In genomic region chr4:6575503-6576240, GRCh38 we compare ENCODE assay signal across 8 cellular contexts. TPM values are rescaled to one million over a fixed set of nuclear protein-coding genes. Genes with fewer than 3 reads are reported as not detected.
DNase-seq lines count a peak whose midpoint lies in the region; ATAC-seq and TF ChIP-seq lines count a peak whose summit lies in the region.

No MANE protein-coding gene starts in this region.

- H3K27me3 Mint-ChIP-seq in natural killer cell (ENCODE audit: low read depth in 2 of 2), result peaks cover 0 to 7% of the 10 kb centered on the region in 2 donors

- WGBS in IMR-90 (ENCODE audit: extremely low coverage in 2 of 2, insufficient read length in 1 of 2), 2 experiments, result 74% methylated on average over 10 of the region's 17 CpGs; no CpG with 5 or more reads in 1 of the 2 experiments

- H3K9me3 ChIP-seq in BLaER1, result no peaks in the 10 kb centered on the region
- H3K9me3 ChIP-seq in IMR-90 (ENCODE audit: control insufficient read depth, insufficient read depth, low read length), result peaks cover 5% of the 10 kb centered on the region

- in situ Hi-C loops in IMR-90 (cut with MboI; ENCODE audit: low sequenced_read_pairs), result no loop called here

- TF ChIP-seq CTCF in IMR-90 (conservative IDR thresholded peaks at IDR 0.05; ENCODE audit: low read depth, low read length), result no peak
- TF ChIP-seq CTCF in coronary artery (IDR thresholded peaks at IDR 0.05), result no peak
- no peak for TF ChIP-seq CTCF in natural killer cell (IDR thresholded peaks at IDR 0.05)

- dilution Hi-C loops in IMR-90 (cut with HindIII; ENCODE audit: low sequenced_read_pairs, unreplicated experiment), result no loop called here

- peak overlapping the region; percentile 69; the same call in 1 of the 2 replicates for H4K91ac ChIP-seq in IMR-90 (ENCODE audit: insufficient read depth, low read depth, low read length)

- TF ChIP-seq POLR2A in IMR-90 (IDR thresholded peaks at IDR 0.05; ENCODE audit: low read depth, low read length), result no peak

- no peak overlapping the region for H2BK15ac ChIP-seq in IMR-90 (ENCODE audit: low read depth, low read length)

- H3K14ac ChIP-seq in IMR-90 (replicated peaks; ENCODE audit: low read depth, low read length), result peak overlapping the region; percentile 45; the same call in 1 of the 2 replicates

- ATAC-seq in IMR-90 (ENCODE audit: low read depth) (no peak), natural killer cell (peak in 1 of 3 donors; percentile 29), HG02981 (IDR thresholded peaks at IDR 0.05; ENCODE audit: unreplicated experiment) (no peak), HG03135 (IDR thresholded peaks at IDR 0.05; ENCODE audit: unreplicated experiment) (no peak)

- peak overlapping the region; percentile 80 for H3K4me3 Mint-ChIP-seq in natural killer cell

- H3K27ac Mint-ChIP-seq in natural killer cell, result peak overlapping the region; percentile 16 to 83

- peaks cover 0 to 13% of the 10 kb centered on the region in 2 experiments; a peak in 2 of 4 replicates for H3K79me1 ChIP-seq in IMR-90 (ENCODE audit: low read depth in 1 of 2, low read length in 2 of 2)

- H2AFZ ChIP-seq in IMR-90 (replicated peaks; ENCODE audit: low read length, poor library complexity), result peak overlapping the region; percentile 100

- H2BK20ac ChIP-seq in IMR-90 (ENCODE audit: low read depth, low read length), result no peak overlapping the region

- H3K36me3 ChIP-seq in BLaER1, result peaks cover 40% of the 10 kb centered on the region
- peaks cover 24% of the 10 kb centered on the region for H3K36me3 ChIP-seq in IMR-90 (ENCODE audit: control insufficient read depth, insufficient read depth, low read length)

- peak overlapping the region; percentile 43 for H4K5ac ChIP-seq in IMR-90 (ENCODE audit: low read depth, low read length)

- H3K36me3 Mint-ChIP-seq in natural killer cell, result peaks cover 7% of the 10 kb centered on the region

- H3K23ac ChIP-seq in IMR-90 (ENCODE audit: low read depth, low read length), result peak overlapping the region; percentile 51

- H3K4me2 ChIP-seq in BLaER1 (peak overlapping the region; percentile 97), IMR-90 (ENCODE audit: low read depth, low read length) (peak overlapping the region; percentile 92)

- H4K20me1 ChIP-seq in BLaER1 (no peaks in the 10 kb centered on the region), IMR-90 (ENCODE audit: insufficient read depth, low read length) (no peaks in the 10 kb centered on the region)

- peak overlapping the region; percentile 20 to 94 for H4K8ac ChIP-seq in IMR-90 (ENCODE audit: low read depth in 2 of 2, low read length in 2 of 2)

- no TSS peak for BruUV-seq in IMR-90 (replicated peaks; lab: Mats Ljungman, UMichigan)

- peaks cover 0 to 33% of the 10 kb centered on the region in 2 donors for H3K4me1 Mint-ChIP-seq in natural killer cell

- POLR2A ChIA-PET in IMR-90 (lab: Charles Lee; ENCODE audit: unreplicated experiment), result no interaction called here

- H3K4me1 ChIP-seq in BLaER1 (peaks cover 22% of the 10 kb centered on the region), IMR-90 (ENCODE audit: control insufficient read depth, insufficient read depth, low read length) (peaks cover 8% of the 10 kb centered on the region; the same call in 1 of the 2 replicates)

- 0 out of 2 replicates have a peak overlapping the region, but pooled peaks have one; percentile 32 for H2BK120ac ChIP-seq in IMR-90 (ENCODE audit: low read depth, low read length)

- peak overlapping the region; percentile 87 for H3K4me3 ChIP-seq in BLaER1
- peak overlapping the region; percentile 90 for H3K4me3 ChIP-seq in IMR-90 (ENCODE audit: insufficient read depth, low read depth, low read length)
- peak overlapping the region; percentile 90 for H3K4me3 ChIP-seq in coronary artery

- peaks cover 4% of the 10 kb centered on the region in 2 donors for H3K9me3 Mint-ChIP-seq in natural killer cell

- no peak for TF ChIP-seq RAD21 in IMR-90 (IDR thresholded peaks at IDR 0.05; ENCODE audit: low read length)

- CTCF ChIA-PET in IMR-90 (lab: Yijun Ruan, JAX), result no interaction called here

- no peak for DNase-seq in IMR-90
- DNase-seq in coronary artery (ENCODE audit: low spot score), result no peak
- no peak for DNase-seq in natural killer cell
- DNase-seq in COLO829 (ENCODE audit: low spot score), result no peak
- DNase-seq in NCI-H82 (lab: John Stamatoyannopoulos, UW), result no peak

- H2BK5ac ChIP-seq in IMR-90 (ENCODE audit: low read depth, low read length, poor library complexity, severe bottlenecking), result peak overlapping the region; percentile 19

- intact Hi-C loops in IMR-90 (cut with micrococcal nuclease), result no loop called here
- intact Hi-C loops in natural killer cell (cut with micrococcal nuclease), result no loop called here

- H3K18ac ChIP-seq in IMR-90 (ENCODE audit: low read depth, low read length), result no peak overlapping the region; the same call in 1 of the 2 replicates

- peak overlapping the region; percentile 39; the same call in 1 of the 2 replicates for H3K56ac ChIP-seq in IMR-90 (ENCODE audit: extremely low read depth, insufficient read depth, low read length)

- H3K4ac ChIP-seq in IMR-90 (ENCODE audit: low read depth, low read length), result peak overlapping the region; percentile 82

- peak overlapping the region; percentile 99 for H2AK9ac ChIP-seq in IMR-90 (replicated peaks; ENCODE audit: low read depth, low read length, poor library complexity)

- peak overlapping the region; percentile 78 for H3K27ac ChIP-seq in BLaER1
- H3K27ac ChIP-seq in IMR-90 (ENCODE audit: insufficient read depth, low read length), result peak overlapping the region; percentile 36
- H3K27ac ChIP-seq in coronary artery, result peak overlapping the region; percentile 57 to 85

- H3K27me3 ChIP-seq in BLaER1, result no peaks in the 10 kb centered on the region
- peaks cover 10% of the 10 kb centered on the region for H3K27me3 ChIP-seq in IMR-90 (ENCODE audit: control insufficient read depth, insufficient read depth, low read length)

- peaks cover 4% of the 10 kb centered on the region; the same call in 1 of the 2 replicates for H3K9me1 ChIP-seq in IMR-90 (ENCODE audit: insufficient read depth, low read length)

- peak overlapping the region; percentile 68; the same call in 1 of the 2 replicates for H2AK5ac ChIP-seq in IMR-90 (ENCODE audit: low read depth, low read length)

- H3K9ac ChIP-seq in BLaER1 (peak overlapping the region; percentile 84), IMR-90 (ENCODE audit: low read depth, low read length) (peak overlapping the region; percentile 65)

TF ChIP-seq in IMR-90, 13 proteins besides CTCF, POLR2A, EP300 and RAD21:
- no peak for TF ChIP-seq USF2 (IDR thresholded peaks at IDR 0.05; ENCODE audit: low read depth, low read length)
- no peak for TF ChIP-seq RFX5 (IDR thresholded peaks at IDR 0.05; ENCODE audit: low read depth, low read length)
- TF ChIP-seq NFE2L2 (IDR thresholded peaks at IDR 0.05; ENCODE audit: low read depth, low read length), result no peak
- TF ChIP-seq CEBPB (IDR thresholded peaks at IDR 0.05; ENCODE audit: low read depth, low read length), result no peak
- no peak for TF ChIP-seq MXI1 (IDR thresholded peaks at IDR 0.05; ENCODE audit: borderline replicate concordance, low read depth, low read length)
- TF ChIP-seq SMC3 (IDR thresholded peaks at IDR 0.05; ENCODE audit: low read depth, low read length), result no peak
- TF ChIP-seq RCOR1 (IDR thresholded peaks at IDR 0.05; ENCODE audit: insufficient replicate concordance, low read length), result no peak

RNA-seq across cellular contexts. Expression of gene MAN2B2, which starts 0.7 kb away (rescaled TPM):
- total RNA-seq in IMR-90 (2012; rRNA removed) (11.9 and 13.4 TPM in 2 replicates), natural killer cell (10 to 100 TPM; 34.5 to 47.8 (median 39.0) TPM)
- 33.8 and 34.1 TPM in 2 replicates for polyA plus RNA-seq in IMR-90 (2012; rRNA removed)
- 28.6 and 52.3 TPM in 2 replicates for polyA plus RNA-seq in IMR-90 (2012; cell fraction: cytosol; rRNA removed)
- 24.9 and 43.8 TPM in 2 replicates for polyA plus RNA-seq in IMR-90 (2012; cell fraction: nucleus; rRNA removed; ENCODE audit: low replicate concordance)
